26 cellular contexts compared by ENCODE assay signal in genomic region chr4:10212400-10212799, GRCh38.
DNase-seq lines count a peak whose midpoint lies in the region; ATAC-seq and TF ChIP-seq lines count a peak whose summit lies in the region.
"Had no signal": no experiment of that assay in that cellular context is flagged by ENCODE, and none has a peak within 500 bp of the region (broad histone marks: within the 10 kb centered on the region; RNA-seq: fewer than 3 reads in every experiment).

No MANE protein-coding gene starts in this region.

- ATAC-seq in upper lobe of left lung (ENCODE audit: low FRiP score in 2 of 2): no peak
- no peak for ATAC-seq in GM18517 (IDR thresholded peaks at IDR 0.05; ENCODE audit: unreplicated experiment)
- ATAC-seq: CD8-positive, alpha-beta T cell; GM23338; Panc1 had no signal

- H3K27me3 ChIP-seq in mammary epithelial cell (ENCODE audit: insufficient read depth, low read length) (no peaks in the 10 kb centered on the region), upper lobe of left lung (no peaks in the 10 kb centered on the region)

- H3K9me3 ChIP-seq in mammary epithelial cell (replicated peaks; ENCODE audit: insufficient read depth, low read length): no peaks in the 10 kb centered on the region
- no peaks in the 10 kb centered on the region for H3K9me3 ChIP-seq in upper lobe of left lung
- H3K9me3 ChIP-seq: HAP-1 had no signal

- no TSS peak for BruUV-seq in mammary epithelial cell (replicated peaks; lab: Mats Ljungman, UMichigan)
- BruUV-seq in MCF 10A (replicated peaks; lab: Mats Ljungman, UMichigan): no TSS peak

- CTCF ChIA-PET in mammary epithelial cell (lab: Charles Lee; ENCODE audit: low non-redundant PET) (no interaction called here), MCF 10A (lab: Yijun Ruan, JAX) (no interaction called here)

- no peaks in the 10 kb centered on the region for H4K20me1 ChIP-seq in mammary epithelial cell (ENCODE audit: insufficient read depth, low read length)

- H3K27me3 Mint-ChIP-seq in MCF 10A (ENCODE audit: insufficient read depth, unreplicated experiment): no peaks in the 10 kb centered on the region

- no CpG with 5 or more reads among the region's 2 CpGs for WGBS in mammary epithelial cell (ENCODE audit: low coverage, missing lambda C conversion rate)
- 66 to 74% methylated on average over 2 of the region's 2 CpGs for WGBS in upper lobe of left lung, 2 donors

- H3K27ac ChIP-seq in mammary epithelial cell (ENCODE audit: insufficient read depth, low read depth, low read length): no peak overlapping the region
- H3K27ac ChIP-seq in upper lobe of left lung: no peak overlapping the region
- H3K27ac ChIP-seq: 22Rv1 had no signal

- H3K4me3 ChIP-seq in mammary epithelial cell (replicated peaks in 1 of 3; ENCODE audit: insufficient read depth in 1 of 3, low read depth in 2 of 3, low read length in 3 of 3) (no peak overlapping the region), fibroblast of mammary gland (ENCODE audit: control insufficient read depth, low read depth, low read length) (no peak overlapping the region), upper lobe of left lung (no peak overlapping the region)
- H3K4me3 ChIP-seq: GM23338, HAP-1 had no signal

- no peaks in the 10 kb centered on the region for H3K36me3 Mint-ChIP-seq in MCF 10A (ENCODE audit: insufficient read depth, unreplicated experiment)
- H3K36me3 Mint-ChIP-seq: CD8-positive, alpha-beta T cell had no signal

- no peaks in the 10 kb centered on the region for H3K4me1 Mint-ChIP-seq in MCF 10A (ENCODE audit: insufficient read depth, unreplicated experiment)
- H3K4me1 Mint-ChIP-seq: GM23338 had no signal

- POLR2A ChIA-PET in MCF 10A (lab: Yijun Ruan, JAX): no interaction called here

- H3K9me3 Mint-ChIP-seq in MCF 10A (ENCODE audit: unreplicated experiment): no peaks in the 10 kb centered on the region
- H3K9me3 Mint-ChIP-seq: CD8-positive, alpha-beta T cell; GM23338 had no signal

- H3K4me1 ChIP-seq in mammary epithelial cell (ENCODE audit: insufficient read depth, low read length) (no peaks in the 10 kb centered on the region), upper lobe of left lung (no peaks in the 10 kb centered on the region)
- H3K4me1 ChIP-seq: HAP-1 had no signal

- DNase-seq in mammary epithelial cell: peak; percentile 67
- DNase-seq in MCF 10A (ENCODE audit: unreplicated experiment): no peak
- DNase-seq in RKO (ENCODE audit: low spot score): peak; percentile 35
- peak; percentile 60 for DNase-seq in fibroblast of mammary gland (ENCODE audit: low read depth)
- DNase-seq in KG1 (lab: John Stamatoyannopoulos, UW): no peak
- DNase-seq in upper lobe of left lung: no peak
- no peak for DNase-seq in dedifferentiated amniotic fluid mesenchymal stem cell (ENCODE audit: extremely low spot score)
- DNase-seq: ACHN; AML-193; C1 segment of cervical spinal cord; Calu3; CD8-positive, alpha-beta T cell; DMS153; NCI-H1105; NCI-H146; NCI-H2029; NCI-H2171; NCI-H345; NCI-H524; NCI-H82; T-helper 1 cell had no signal

- in situ Hi-C loops in mammary epithelial cell (cut with MboI; ENCODE audit: low sequenced_read_pairs in 2 of 2): no loop called here

- TF ChIP-seq CTCF in mammary epithelial cell (conservative IDR thresholded peaks at IDR 0.05 in 1 of 2, IDR thresholded peaks at IDR 0.05 in 1 of 2; ENCODE audit: extremely low read depth in 1 of 2, insufficient read depth in 1 of 2, low read depth in 1 of 2, low read length in 2 of 2): no peak
- no peak for TF ChIP-seq CTCF in MCF 10A (IDR thresholded peaks at IDR 0.05; ENCODE audit: unreplicated experiment)
- no peak for TF ChIP-seq CTCF in fibroblast of mammary gland (conservative IDR thresholded peaks at IDR 0.05; ENCODE audit: control insufficient read depth, insufficient read depth, low read depth, low read length)
- TF ChIP-seq CTCF in upper lobe of left lung (IDR thresholded peaks at IDR 0.05): no peak

- no peak for TF ChIP-seq POLR2A in upper lobe of left lung (IDR thresholded peaks at IDR 0.05)

- H3K36me3 ChIP-seq in mammary epithelial cell (ENCODE audit: insufficient read depth, low read length) (no peaks in the 10 kb centered on the region), upper lobe of left lung (no peaks in the 10 kb centered on the region)
- H3K36me3 ChIP-seq: HAP-1 had no signal

- intact Hi-C loops in mammary epithelial cell (cut with micrococcal nuclease): no loop called here
- intact Hi-C loops in MCF 10A (cut with micrococcal nuclease): no loop called here

- no peak overlapping the region for H3K4me2 ChIP-seq in mammary epithelial cell (ENCODE audit: insufficient read depth, low read depth, low read length)
- H3K4me2 ChIP-seq: GM23338 had no signal

- no peaks in the 10 kb centered on the region for H3K79me2 ChIP-seq in mammary epithelial cell (ENCODE audit: insufficient read depth, low read length)

- H3K4me3 Mint-ChIP-seq in MCF 10A (ENCODE audit: unreplicated experiment): no peak overlapping the region
- H3K4me3 Mint-ChIP-seq: CD8-positive, alpha-beta T cell; GM23338 had no signal

- dilution Hi-C loops in mammary epithelial cell (cut with HindIII; ENCODE audit: low sequenced_read_pairs): no loop called here

- no peak for TF ChIP-seq EP300 in upper lobe of left lung (IDR thresholded peaks at IDR 0.05)

- no peak overlapping the region for H3K27ac Mint-ChIP-seq in MCF 10A (ENCODE audit: low read depth, unreplicated experiment)
- H3K27ac Mint-ChIP-seq: CD8-positive, alpha-beta T cell; GM23338 had no signal

- H2AFZ ChIP-seq in mammary epithelial cell (ENCODE audit: low read depth, low read length): no peak overlapping the region
- H2AFZ ChIP-seq: GM23338 had no signal

- H3K9ac ChIP-seq in mammary epithelial cell (ENCODE audit: insufficient read depth, low read length): no peak overlapping the region

Comparison
In these comparisons a context has a peak if more than half of its experiments do, and no peak if none do; other contexts are left out.
1. DNase-seq: peak in mammary epithelial cell (single experiment), RKO (single experiment) and fibroblast of mammary gland (single experiment); none in MCF 10A (single experiment), KG1 (single experiment), upper lobe of left lung (0 of 2) and dedifferentiated amniotic fluid mesenchymal stem cell (single experiment).